Comparison of ENCODE assay signal across 9 cellular contexts in genomic region chr5:69467442-69468225, GRCh38. TPM values are rescaled to one million over a fixed set of nuclear protein-coding genes. Genes with fewer than 3 reads are reported as not detected.
DNase-seq lines count a peak whose midpoint lies in the region; ATAC-seq and TF ChIP-seq lines count a peak whose summit lies in the region.
"Had no signal": no experiment of that assay in that cellular context is flagged by ENCODE, and none has a peak within 500 bp of the region (broad histone marks: within the 10 kb centered on the region; RNA-seq: fewer than 3 reads in every experiment).

No MANE protein-coding gene starts in this region.

- no peak for DNase-seq in psoas muscle
- DNase-seq in stomach, result no peak
- DNase-seq in upper lobe of left lung, result no peak
- DNase-seq in T-helper 2 cell, result no peak

- peak overlapping the region; percentile 41 for H3K27ac Mint-ChIP-seq in dendritic cell treated with granulocyte-macrophage colony-stimulating factor and Interleukin-4, amounts not matched to agents 40 ng/mL and 50 ng/mL, for 4 days
- H3K27ac Mint-ChIP-seq: neural progenitor cell had no signal

- H3K4me3 Mint-ChIP-seq in dendritic cell treated with granulocyte-macrophage colony-stimulating factor and Interleukin-4, amounts not matched to agents 40 ng/mL and 50 ng/mL, for 4 days, result no peak overlapping the region
- H3K4me3 Mint-ChIP-seq: neural progenitor cell had no signal

- peaks cover 5% of the 10 kb centered on the region for H3K4me1 Mint-ChIP-seq in dendritic cell treated with granulocyte-macrophage colony-stimulating factor and Interleukin-4, amounts not matched to agents 40 ng/mL and 50 ng/mL, for 4 days (ENCODE audit: low read depth)
- H3K4me1 Mint-ChIP-seq: neural progenitor cell had no signal

- H3K9me3 ChIP-seq in psoas muscle, result no peaks in the 10 kb centered on the region
- peaks cover 0 to 4% (median 2%) of the 10 kb centered on the region in 4 donors for H3K9me3 ChIP-seq in stomach
- no peaks in the 10 kb centered on the region for H3K9me3 ChIP-seq in upper lobe of left lung

- H3K27me3 Mint-ChIP-seq in dendritic cell treated with granulocyte-macrophage colony-stimulating factor and Interleukin-4, amounts not matched to agents 40 ng/mL and 50 ng/mL, for 4 days, result no peaks in the 10 kb centered on the region

- peak; percentile 96 for ATAC-seq in GM18870 (IDR thresholded peaks at IDR 0.05; ENCODE audit: unreplicated experiment)
- ATAC-seq in GM21576 (IDR thresholded peaks at IDR 0.05; ENCODE audit: unreplicated experiment), result peak; percentile 95
- ATAC-seq in HG03108 (IDR thresholded peaks at IDR 0.05; ENCODE audit: unreplicated experiment), result peak; percentile 95
- no peak for ATAC-seq in psoas muscle
- ATAC-seq in upper lobe of left lung (ENCODE audit: low FRiP score in 2 of 2), result no peak

- peaks cover 6% of the 10 kb centered on the region for H3K9me3 Mint-ChIP-seq in dendritic cell treated with granulocyte-macrophage colony-stimulating factor and Interleukin-4, amounts not matched to agents 40 ng/mL and 50 ng/mL, for 4 days
- H3K9me3 Mint-ChIP-seq: neural progenitor cell had no signal

- 83 to 87% (median 86%) methylated on average over 8 of the region's 8 CpGs for WGBS in psoas muscle, 3 donors
- WGBS in stomach, 5 donors, result 79 to 86% (median 84%) methylated on average over 8 of the region's 8 CpGs
- WGBS in upper lobe of left lung, 2 donors, result 83 to 84% methylated on average over 8 of the region's 8 CpGs

- H3K27ac ChIP-seq in psoas muscle (no peak overlapping the region), stomach (no peak overlapping the region), upper lobe of left lung (no peak overlapping the region)
- H3K27ac ChIP-seq: neural progenitor cell had no signal

- H3K4me3 ChIP-seq in psoas muscle (no peak overlapping the region), stomach (no peak overlapping the region), upper lobe of left lung (no peak overlapping the region)
- H3K4me3 ChIP-seq: neural progenitor cell had no signal

- TF ChIP-seq POLR2A in stomach (IDR thresholded peaks at IDR 0.05), result no peak
- no peak for TF ChIP-seq POLR2A in upper lobe of left lung (IDR thresholded peaks at IDR 0.05)

- TF ChIP-seq CTCF in psoas muscle (IDR thresholded peaks at IDR 0.05) (no peak), stomach (IDR thresholded peaks at IDR 0.05) (no peak), upper lobe of left lung (IDR thresholded peaks at IDR 0.05) (no peak)

- TF ChIP-seq EP300 in stomach (IDR thresholded peaks at IDR 0.05), result no peak
- no peak for TF ChIP-seq EP300 in upper lobe of left lung (IDR thresholded peaks at IDR 0.05)

- H3K27me3 ChIP-seq in psoas muscle (ENCODE audit: insufficient read depth in 3 of 3, low read length in 2 of 3) (no peaks in the 10 kb centered on the region), stomach (no peaks in the 10 kb centered on the region), upper lobe of left lung (no peaks in the 10 kb centered on the region)
- H3K27me3 ChIP-seq: neural progenitor cell had no signal

- no peaks in the 10 kb centered on the region for H3K36me3 Mint-ChIP-seq in dendritic cell treated with granulocyte-macrophage colony-stimulating factor and Interleukin-4, amounts not matched to agents 40 ng/mL and 50 ng/mL, for 4 days (ENCODE audit: low read depth)
- H3K36me3 Mint-ChIP-seq: neural progenitor cell had no signal

- H3K36me3 ChIP-seq in psoas muscle (ENCODE audit: insufficient read depth in 1 of 2, low read depth in 1 of 2) (no peaks in the 10 kb centered on the region), stomach (no peaks in the 10 kb centered on the region), upper lobe of left lung (no peaks in the 10 kb centered on the region)
- H3K36me3 ChIP-seq: neural progenitor cell had no signal

- intact Hi-C loops in dendritic cell treated with granulocyte-macrophage colony-stimulating factor and Interleukin-4, amounts not matched to agents 40 ng/mL and 50 ng/mL, for 4 days (cut with micrococcal nuclease), result no loop called here
- intact Hi-C loops in psoas muscle (cut with DNase I) (no loop called here), stomach (cut with DNase I; ENCODE audit: low total_unique reads) (no loop called here)

- H3K4me1 ChIP-seq in psoas muscle (no peaks in the 10 kb centered on the region), stomach (no peaks in the 10 kb centered on the region), upper lobe of left lung (no peaks in the 10 kb centered on the region)
- H3K4me1 ChIP-seq: neural progenitor cell had no signal

RNA-seq across cellular contexts. Expression of gene OCLN, which starts 25.0 kb away (rescaled TPM):
- total RNA-seq in psoas muscle, result under 1 TPM; 0.17 to 0.58 (median 0.33) TPM
- under 1 TPM; 0.06 to 0.44 (median 0.14) TPM for polyA plus RNA-seq in psoas muscle
- 10 to 100 TPM; 17.5 to 81.9 (median 52.3) TPM for total RNA-seq in stomach
- 10 to 100 TPM in 1 of 3 donors, 1 to 10 TPM in 2; 4.4 to 12.5 (median 7.3) TPM for polyA plus RNA-seq in stomach
- 100 to 1,000 TPM in 3 of 6 donors, 10 to 100 TPM in 3; 66.4 to 277 (median 109) TPM for total RNA-seq in upper lobe of left lung

RNA-seq across cellular contexts. Expression of gene MARVELD2, which starts 52.7 kb away (rescaled TPM):
- total RNA-seq in psoas muscle (under 1 TPM in 3 of 4 donors, not detected in 1; 0.10 to 0.25 (median 0.19) TPM), stomach (10 to 100 TPM in 4 of 5 donors, 1 to 10 TPM in 1; 5.3 to 37.1 (median 20.6) TPM), upper lobe of left lung (10 to 100 TPM; 12.5 to 37.2 (median 25.7) TPM)
- polyA plus RNA-seq in psoas muscle (under 1 TPM; 0.03 to 0.13 (median 0.09) TPM), stomach (1 to 10 TPM; 3.7 to 4.0 (median 3.8) TPM)

Comparison
In these comparisons a context has a peak if more than half of its experiments do, and no peak if none do; other contexts are left out.
1. ATAC-seq: peak in GM18870 (single experiment), GM21576 (single experiment) and HG03108 (single experiment); none in psoas muscle (0 of 4) and upper lobe of left lung (0 of 2).
2. RNA of gene OCLN, which starts 25.0 kb away (total RNA-seq): 66.4 to 277 TPM in upper lobe of left lung and 17.5 to 81.9 TPM in stomach; 0.17 to 0.58 TPM in psoas muscle; every median in the first group is over 10 times any median in the second.
3. RNA of gene MARVELD2, which starts 52.7 kb away (total RNA-seq): 12.5 to 37.2 TPM in upper lobe of left lung and 5.3 to 37.1 TPM in stomach; 0.10 to 0.25 TPM in psoas muscle; every median in the first group is over 4 times any median in the second.